In genomic region chr2:234308814-234309195, GRCh38 we compare ENCODE assay signal across 8 cellular contexts.
DNase-seq lines count a peak whose midpoint lies in the region; ATAC-seq and TF ChIP-seq lines count a peak whose summit lies in the region.

No MANE protein-coding gene starts in this region.

- H3K27me3 Mint-ChIP-seq in activated naive CD8-positive, alpha-beta T cell treated with anti-CD3 and anti-CD28 coated beads, Interleukin-2, amount 50 U/mL, for 24 hours, result no peaks in the 10 kb centered on the region
- no peaks in the 10 kb centered on the region for H3K27me3 Mint-ChIP-seq in natural killer cell treated with Interleukin-12 subunit alpha and Interleukin-12 subunit beta and Interleukin-15 and Interleukin-18, amount 100 ng/mL, for 72 hours

- TF ChIP-seq CTCF in GM13976 (IDR thresholded peaks at IDR 0.05; ENCODE audit: borderline replicate concordance, control extremely low read depth, extremely low read depth, insufficient read depth, missing control alignments) (no peak), PC-3 (conservative IDR thresholded peaks at IDR 0.05; ENCODE audit: low read depth, low read length) (no peak), omental fat pad (IDR thresholded peaks at IDR 0.05) (no peak)

- ATAC-seq in HG02678 (IDR thresholded peaks at IDR 0.05; ENCODE audit: unreplicated experiment), result peak; percentile 83
- peak; percentile 90 for ATAC-seq in PC-3
- ATAC-seq in activated naive CD8-positive, alpha-beta T cell treated with anti-CD3 and anti-CD28 coated beads, Interleukin-2, amount 50 U/mL, for 24 hours, result peak; percentile 95
- peak; percentile 84 to 91 for ATAC-seq in natural killer cell treated with Interleukin-12 subunit alpha and Interleukin-12 subunit beta and Interleukin-15 and Interleukin-18, amount 100 ng/mL, for 72 hours
- no peak for ATAC-seq in omental fat pad (ENCODE audit: low FRiP score)

- H3K4me2 ChIP-seq in PC-3 (ENCODE audit: low read length), result peak overlapping the region; percentile 69

- H3K79me2 ChIP-seq in PC-3 (ENCODE audit: low read length), result no peaks in the 10 kb centered on the region

- DNase-seq in GM13976 (ENCODE audit: low spot score), result peak; percentile 60
- DNase-seq in PC-3, result peak; percentile 92
- DNase-seq in activated naive CD8-positive, alpha-beta T cell treated with anti-CD3 and anti-CD28 coated beads, Interleukin-2, amount 50 U/mL, for 24 hours, result peak; percentile 64
- DNase-seq in natural killer cell treated with Interleukin-12 subunit alpha and Interleukin-12 subunit beta and Interleukin-15 and Interleukin-18, amount 100 ng/mL, for 72 hours (ENCODE audit: low spot score), result no peak
- no peak for DNase-seq in inferior parietal cortex (ENCODE audit: extremely low spot score)
- DNase-seq in omental fat pad (ENCODE audit: low spot score), result no peak
- DNase-seq in NCI-H526 treated with DMSO at 0.1 percent for 48 hours (lab: John Stamatoyannopoulos, UW), result no peak

- peak overlapping the region; percentile 98 for H3K27ac Mint-ChIP-seq in activated naive CD8-positive, alpha-beta T cell treated with anti-CD3 and anti-CD28 coated beads, Interleukin-2, amount 50 U/mL, for 24 hours
- H3K27ac Mint-ChIP-seq in natural killer cell treated with Interleukin-12 subunit alpha and Interleukin-12 subunit beta and Interleukin-15 and Interleukin-18, amount 100 ng/mL, for 72 hours, result peak overlapping the region; percentile 79 to 86

- intact Hi-C loops in PC-3 (cut with micrococcal nuclease), result loop anchor here (2.0 to 5.0 kb wide), 4 partner anchors 53 to 193 kb away; no protein-coding TSS in a partner anchor

- peaks cover 13% of the 10 kb centered on the region for H3K36me3 Mint-ChIP-seq in activated naive CD8-positive, alpha-beta T cell treated with anti-CD3 and anti-CD28 coated beads, Interleukin-2, amount 50 U/mL, for 24 hours (ENCODE audit: low read depth)
- H3K36me3 Mint-ChIP-seq in natural killer cell treated with Interleukin-12 subunit alpha and Interleukin-12 subunit beta and Interleukin-15 and Interleukin-18, amount 100 ng/mL, for 72 hours, result peaks cover 5% of the 10 kb centered on the region

- H2AFZ ChIP-seq in PC-3 (ENCODE audit: low read length), result peak overlapping the region; percentile 25; the same call in 1 of the 2 replicates

- H3K9ac ChIP-seq in PC-3 (ENCODE audit: low read length), result peak overlapping the region; percentile 86

- CTCF ChIA-PET in PC-3 (lab: Charles Lee), result no interaction called here

- no peaks in the 10 kb centered on the region for H3K36me3 ChIP-seq in PC-3 (ENCODE audit: low read depth, low read length)

- no peaks in the 10 kb centered on the region for H3K9me3 ChIP-seq in PC-3 (ENCODE audit: low read length)

- H4K20me1 ChIP-seq in PC-3 (ENCODE audit: low read length), result no peaks in the 10 kb centered on the region

- no peaks in the 10 kb centered on the region for H3F3A ChIP-seq in PC-3 (ENCODE audit: low read length, unreplicated experiment)

- peak overlapping the region; percentile 98 for H3K27ac ChIP-seq in PC-3 (ENCODE audit: low read length)

- peak overlapping the region; percentile 50 for H3K4me3 Mint-ChIP-seq in activated naive CD8-positive, alpha-beta T cell treated with anti-CD3 and anti-CD28 coated beads, Interleukin-2, amount 50 U/mL, for 24 hours
- H3K4me3 Mint-ChIP-seq in natural killer cell treated with Interleukin-12 subunit alpha and Interleukin-12 subunit beta and Interleukin-15 and Interleukin-18, amount 100 ng/mL, for 72 hours, result peak overlapping the region; percentile 42

- H3K4me3 ChIP-seq in PC-3 (ENCODE audit: low read length), result no peak overlapping the region

- no peaks in the 10 kb centered on the region for H3K27me3 ChIP-seq in PC-3 (ENCODE audit: low read length)

- H3K4me1 ChIP-seq in PC-3 (ENCODE audit: insufficient read depth, low read length), result peaks cover 40% of the 10 kb centered on the region

- peaks cover 64% of the 10 kb centered on the region for H3K4me1 Mint-ChIP-seq in activated naive CD8-positive, alpha-beta T cell treated with anti-CD3 and anti-CD28 coated beads, Interleukin-2, amount 50 U/mL, for 24 hours
- H3K4me1 Mint-ChIP-seq in natural killer cell treated with Interleukin-12 subunit alpha and Interleukin-12 subunit beta and Interleukin-15 and Interleukin-18, amount 100 ng/mL, for 72 hours (ENCODE audit: low read depth in 2 of 2), result peaks cover 31 to 43% of the 10 kb centered on the region in 2 donors

- H3K9me2 ChIP-seq in PC-3 (replicated peaks; ENCODE audit: low read length), result no peaks in the 10 kb centered on the region

- BruUV-seq in PC-3 (replicated peaks; lab: Mats Ljungman, UMichigan), result no TSS peak

- in situ Hi-C loops in GM13976 (cut with MboI; ENCODE audit: low sequenced_read_pairs, unreplicated experiment), result no loop called here

- H3K9me3 Mint-ChIP-seq in activated naive CD8-positive, alpha-beta T cell treated with anti-CD3 and anti-CD28 coated beads, Interleukin-2, amount 50 U/mL, for 24 hours, result peaks cover 8% of the 10 kb centered on the region
- no peaks in the 10 kb centered on the region for H3K9me3 Mint-ChIP-seq in natural killer cell treated with Interleukin-12 subunit alpha and Interleukin-12 subunit beta and Interleukin-15 and Interleukin-18, amount 100 ng/mL, for 72 hours

- POLR2A ChIA-PET in PC-3 (lab: Charles Lee; ENCODE audit: unreplicated experiment), result interaction anchor here (0.9 to 1.1 kb wide), 2 partner anchors 55 to 60 kb away, joined by 3 to 5 read pairs; no protein-coding TSS in a partner anchor

Comparison
In these comparisons a context has a peak if more than half of its experiments do, and no peak if none do; other contexts are left out.
1. DNase-seq: peak in GM13976 (single experiment), PC-3 (single experiment) and activated naive CD8-positive, alpha-beta T cell treated with anti-CD3 and anti-CD28 coated beads, Interleukin-2, amount 50 U/mL, for 24 hours (single experiment); none in natural killer cell treated with Interleukin-12 subunit alpha and Interleukin-12 subunit beta and Interleukin-15 and Interleukin-18, amount 100 ng/mL, for 72 hours (single experiment), inferior parietal cortex (single experiment), omental fat pad (single experiment) and NCI-H526 treated with DMSO at 0.1 percent for 48 hours (single experiment).